1 cellular context compared by ENCODE assay signal in the genomic region with DNA sequence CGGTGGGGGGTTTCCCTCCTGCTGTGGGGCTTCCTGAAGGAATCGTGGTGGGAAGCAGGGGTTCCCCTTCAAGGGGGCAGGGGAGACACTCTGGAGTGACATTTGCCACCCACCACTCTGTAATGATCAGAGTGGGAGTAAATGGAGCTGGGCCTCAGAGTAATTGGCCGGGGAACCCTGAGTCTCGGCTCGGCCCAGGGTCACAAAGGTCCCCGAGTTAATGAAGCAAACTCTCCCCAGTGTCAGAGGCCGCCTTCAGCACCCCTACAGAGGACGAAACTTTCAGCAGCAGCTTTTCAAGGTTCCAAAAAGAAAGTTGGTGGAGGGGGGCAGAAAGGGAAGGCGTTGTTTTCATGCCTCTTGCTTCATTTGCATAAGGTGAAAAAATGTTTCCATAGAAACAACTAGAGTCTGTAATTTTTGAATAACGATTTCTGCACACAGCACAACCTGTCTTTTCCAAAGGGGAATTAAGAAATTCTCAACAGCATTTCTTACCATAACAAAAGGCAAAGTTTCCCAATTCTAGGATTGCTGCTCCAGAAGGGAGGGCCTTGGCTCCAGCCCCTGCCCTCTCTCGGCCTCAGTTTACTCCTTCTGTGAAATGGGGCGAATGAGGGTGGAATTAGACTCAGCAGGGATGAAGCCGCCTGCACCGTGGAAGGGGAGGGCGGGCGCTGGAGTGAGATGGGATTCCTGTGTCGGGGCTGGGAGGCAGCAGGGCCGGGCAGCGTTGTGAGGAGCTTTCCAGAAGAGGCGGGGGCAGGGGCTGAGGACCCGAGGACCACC.
TF ChIP-seq lines count a peak whose summit lies in the region.

No MANE protein-coding gene starts in this region.

TF ChIP-seq in HepG2, 621 proteins besides CTCF, POLR2A, EP300 and RAD21 (continued from another document and continues in another):
- TF ChIP-seq, protein P1, sequence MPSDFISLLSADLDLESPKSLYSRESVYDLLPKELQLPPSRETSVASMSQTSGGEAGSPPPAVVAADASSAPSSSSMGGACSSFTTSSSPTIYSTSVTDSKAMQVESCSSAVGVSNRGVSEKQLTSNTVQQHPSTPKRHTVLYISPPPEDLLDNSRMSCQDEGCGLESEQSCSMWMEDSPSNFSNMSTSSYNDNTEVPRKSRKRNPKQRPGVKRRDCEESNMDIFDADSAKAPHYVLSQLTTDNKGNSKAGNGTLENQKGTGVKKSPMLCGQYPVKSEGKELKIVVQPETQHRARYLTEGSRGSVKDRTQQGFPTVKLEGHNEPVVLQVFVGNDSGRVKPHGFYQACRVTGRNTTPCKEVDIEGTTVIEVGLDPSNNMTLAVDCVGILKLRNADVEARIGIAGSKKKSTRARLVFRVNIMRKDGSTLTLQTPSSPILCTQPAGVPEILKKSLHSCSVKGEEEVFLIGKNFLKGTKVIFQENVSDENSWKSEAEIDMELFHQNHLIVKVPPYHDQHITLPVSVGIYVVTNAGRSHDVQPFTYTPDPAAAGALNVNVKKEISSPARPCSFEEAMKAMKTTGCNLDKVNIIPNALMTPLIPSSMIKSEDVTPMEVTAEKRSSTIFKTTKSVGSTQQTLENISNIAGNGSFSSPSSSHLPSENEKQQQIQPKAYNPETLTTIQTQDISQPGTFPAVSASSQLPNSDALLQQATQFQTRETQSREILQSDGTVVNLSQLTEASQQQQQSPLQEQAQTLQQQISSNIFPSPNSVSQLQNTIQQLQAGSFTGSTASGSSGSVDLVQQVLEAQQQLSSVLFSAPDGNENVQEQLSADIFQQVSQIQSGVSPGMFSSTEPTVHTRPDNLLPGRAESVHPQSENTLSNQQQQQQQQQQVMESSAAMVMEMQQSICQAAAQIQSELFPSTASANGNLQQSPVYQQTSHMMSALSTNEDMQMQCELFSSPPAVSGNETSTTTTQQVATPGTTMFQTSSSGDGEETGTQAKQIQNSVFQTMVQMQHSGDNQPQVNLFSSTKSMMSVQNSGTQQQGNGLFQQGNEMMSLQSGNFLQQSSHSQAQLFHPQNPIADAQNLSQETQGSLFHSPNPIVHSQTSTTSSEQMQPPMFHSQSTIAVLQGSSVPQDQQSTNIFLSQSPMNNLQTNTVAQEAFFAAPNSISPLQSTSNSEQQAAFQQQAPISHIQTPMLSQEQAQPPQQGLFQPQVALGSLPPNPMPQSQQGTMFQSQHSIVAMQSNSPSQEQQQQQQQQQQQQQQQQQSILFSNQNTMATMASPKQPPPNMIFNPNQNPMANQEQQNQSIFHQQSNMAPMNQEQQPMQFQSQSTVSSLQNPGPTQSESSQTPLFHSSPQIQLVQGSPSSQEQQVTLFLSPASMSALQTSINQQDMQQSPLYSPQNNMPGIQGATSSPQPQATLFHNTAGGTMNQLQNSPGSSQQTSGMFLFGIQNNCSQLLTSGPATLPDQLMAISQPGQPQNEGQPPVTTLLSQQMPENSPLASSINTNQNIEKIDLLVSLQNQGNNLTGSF (CRISPR knock-in tag; IDR thresholded peaks at IDR 0.05) = 0 out of 2 replicates have a peak, but pooled peaks have one; percentile 17
- TF ChIP-seq CHCHD3 (CRISPR knock-in tag; IDR thresholded peaks at IDR 0.05) (no peak), SOX6 (IDR thresholded peaks at IDR 0.05) (no peak), SOX6 (CRISPR knock-in tag; IDR thresholded peaks at IDR 0.05) (0 out of 2 replicates have a peak, but pooled peaks have one; percentile 22), NFKBIZ (CRISPR knock-in tag; IDR thresholded peaks at IDR 0.05) (no peak), ZNF3 (CRISPR knock-in tag; IDR thresholded peaks at IDR 0.05) (no peak), MAFF (IDR thresholded peaks at IDR 0.05; ENCODE audit: low read depth, low read length) (no peak), GLMP (CRISPR knock-in tag; IDR thresholded peaks at IDR 0.05; ENCODE audit: borderline replicate concordance) (no peak), ASH2L (IDR thresholded peaks at IDR 0.05; ENCODE audit: insufficient read length, low read depth, low read length) (no peak), AGO2 (optimal IDR thresholded peaks at IDR 0.05; ENCODE audit: low read depth, low read length) (no peak), SMAD9 (CRISPR knock-in tag; IDR thresholded peaks at IDR 0.05) (no peak), ZBTB10 (CRISPR knock-in tag; IDR thresholded peaks at IDR 0.05; ENCODE audit: borderline replicate concordance) (no peak), HOXD1 (CRISPR knock-in tag; IDR thresholded peaks at IDR 0.05) (no peak), ZNF766 (CRISPR knock-in tag; IDR thresholded peaks at IDR 0.05; ENCODE audit: borderline replicate concordance) (no peak), ZNF431 (CRISPR knock-in tag; IDR thresholded peaks at IDR 0.05; ENCODE audit: borderline replicate concordance, low read depth) (no peak)
- TF ChIP-seq, protein P2, sequence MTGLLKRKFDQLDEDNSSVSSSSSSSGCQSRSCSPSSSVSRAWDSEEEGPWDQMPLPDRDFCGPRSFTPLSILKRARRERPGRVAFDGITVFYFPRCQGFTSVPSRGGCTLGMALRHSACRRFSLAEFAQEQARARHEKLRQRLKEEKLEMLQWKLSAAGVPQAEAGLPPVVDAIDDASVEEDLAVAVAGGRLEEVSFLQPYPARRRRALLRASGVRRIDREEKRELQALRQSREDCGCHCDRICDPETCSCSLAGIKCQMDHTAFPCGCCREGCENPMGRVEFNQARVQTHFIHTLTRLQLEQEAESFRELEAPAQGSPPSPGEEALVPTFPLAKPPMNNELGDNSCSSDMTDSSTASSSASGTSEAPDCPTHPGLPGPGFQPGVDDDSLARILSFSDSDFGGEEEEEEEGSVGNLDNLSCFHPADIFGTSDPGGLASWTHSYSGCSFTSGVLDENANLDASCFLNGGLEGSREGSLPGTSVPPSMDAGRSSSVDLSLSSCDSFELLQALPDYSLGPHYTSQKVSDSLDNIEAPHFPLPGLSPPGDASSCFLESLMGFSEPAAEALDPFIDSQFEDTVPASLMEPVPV (CRISPR knock-in tag; IDR thresholded peaks at IDR 0.05) = no peak
- TF ChIP-seq, protein P3, sequence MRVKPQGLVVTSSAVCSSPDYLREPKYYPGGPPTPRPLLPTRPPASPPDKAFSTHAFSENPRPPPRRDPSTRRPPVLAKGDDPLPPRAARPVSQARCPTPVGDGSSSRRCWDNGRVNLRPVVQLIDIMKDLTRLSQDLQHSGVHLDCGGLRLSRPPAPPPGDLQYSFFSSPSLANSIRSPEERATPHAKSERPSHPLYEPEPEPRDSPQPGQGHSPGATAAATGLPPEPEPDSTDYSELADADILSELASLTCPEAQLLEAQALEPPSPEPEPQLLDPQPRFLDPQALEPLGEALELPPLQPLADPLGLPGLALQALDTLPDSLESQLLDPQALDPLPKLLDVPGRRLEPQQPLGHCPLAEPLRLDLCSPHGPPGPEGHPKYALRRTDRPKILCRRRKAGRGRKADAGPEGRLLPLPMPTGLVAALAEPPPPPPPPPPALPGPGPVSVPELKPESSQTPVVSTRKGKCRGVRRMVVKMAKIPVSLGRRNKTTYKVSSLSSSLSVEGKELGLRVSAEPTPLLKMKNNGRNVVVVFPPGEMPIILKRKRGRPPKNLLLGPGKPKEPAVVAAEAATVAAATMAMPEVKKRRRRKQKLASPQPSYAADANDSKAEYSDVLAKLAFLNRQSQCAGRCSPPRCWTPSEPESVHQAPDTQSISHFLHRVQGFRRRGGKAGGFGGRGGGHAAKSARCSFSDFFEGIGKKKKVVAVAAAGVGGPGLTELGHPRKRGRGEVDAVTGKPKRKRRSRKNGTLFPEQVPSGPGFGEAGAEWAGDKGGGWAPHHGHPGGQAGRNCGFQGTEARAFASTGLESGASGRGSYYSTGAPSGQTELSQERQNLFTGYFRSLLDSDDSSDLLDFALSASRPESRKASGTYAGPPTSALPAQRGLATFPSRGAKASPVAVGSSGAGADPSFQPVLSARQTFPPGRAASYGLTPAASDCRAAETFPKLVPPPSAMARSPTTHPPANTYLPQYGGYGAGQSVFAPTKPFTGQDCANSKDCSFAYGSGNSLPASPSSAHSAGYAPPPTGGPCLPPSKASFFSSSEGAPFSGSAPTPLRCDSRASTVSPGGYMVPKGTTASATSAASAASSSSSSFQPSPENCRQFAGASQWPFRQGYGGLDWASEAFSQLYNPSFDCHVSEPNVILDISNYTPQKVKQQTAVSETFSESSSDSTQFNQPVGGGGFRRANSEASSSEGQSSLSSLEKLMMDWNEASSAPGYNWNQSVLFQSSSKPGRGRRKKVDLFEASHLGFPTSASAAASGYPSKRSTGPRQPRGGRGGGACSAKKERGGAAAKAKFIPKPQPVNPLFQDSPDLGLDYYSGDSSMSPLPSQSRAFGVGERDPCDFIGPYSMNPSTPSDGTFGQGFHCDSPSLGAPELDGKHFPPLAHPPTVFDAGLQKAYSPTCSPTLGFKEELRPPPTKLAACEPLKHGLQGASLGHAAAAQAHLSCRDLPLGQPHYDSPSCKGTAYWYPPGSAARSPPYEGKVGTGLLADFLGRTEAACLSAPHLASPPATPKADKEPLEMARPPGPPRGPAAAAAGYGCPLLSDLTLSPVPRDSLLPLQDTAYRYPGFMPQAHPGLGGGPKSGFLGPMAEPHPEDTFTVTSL (CRISPR knock-in tag; IDR thresholded peaks at IDR 0.05; ENCODE audit: borderline replicate concordance) = no peak
- TF ChIP-seq, protein P4, sequence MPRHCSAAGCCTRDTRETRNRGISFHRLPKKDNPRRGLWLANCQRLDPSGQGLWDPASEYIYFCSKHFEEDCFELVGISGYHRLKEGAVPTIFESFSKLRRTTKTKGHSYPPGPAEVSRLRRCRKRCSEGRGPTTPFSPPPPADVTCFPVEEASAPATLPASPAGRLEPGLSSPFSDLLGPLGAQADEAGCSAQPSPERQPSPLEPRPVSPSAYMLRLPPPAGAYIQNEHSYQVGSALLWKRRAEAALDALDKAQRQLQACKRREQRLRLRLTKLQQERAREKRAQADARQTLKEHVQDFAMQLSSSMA (CRISPR knock-in tag; IDR thresholded peaks at IDR 0.05) = no peak
- TF ChIP-seq, protein P5, sequence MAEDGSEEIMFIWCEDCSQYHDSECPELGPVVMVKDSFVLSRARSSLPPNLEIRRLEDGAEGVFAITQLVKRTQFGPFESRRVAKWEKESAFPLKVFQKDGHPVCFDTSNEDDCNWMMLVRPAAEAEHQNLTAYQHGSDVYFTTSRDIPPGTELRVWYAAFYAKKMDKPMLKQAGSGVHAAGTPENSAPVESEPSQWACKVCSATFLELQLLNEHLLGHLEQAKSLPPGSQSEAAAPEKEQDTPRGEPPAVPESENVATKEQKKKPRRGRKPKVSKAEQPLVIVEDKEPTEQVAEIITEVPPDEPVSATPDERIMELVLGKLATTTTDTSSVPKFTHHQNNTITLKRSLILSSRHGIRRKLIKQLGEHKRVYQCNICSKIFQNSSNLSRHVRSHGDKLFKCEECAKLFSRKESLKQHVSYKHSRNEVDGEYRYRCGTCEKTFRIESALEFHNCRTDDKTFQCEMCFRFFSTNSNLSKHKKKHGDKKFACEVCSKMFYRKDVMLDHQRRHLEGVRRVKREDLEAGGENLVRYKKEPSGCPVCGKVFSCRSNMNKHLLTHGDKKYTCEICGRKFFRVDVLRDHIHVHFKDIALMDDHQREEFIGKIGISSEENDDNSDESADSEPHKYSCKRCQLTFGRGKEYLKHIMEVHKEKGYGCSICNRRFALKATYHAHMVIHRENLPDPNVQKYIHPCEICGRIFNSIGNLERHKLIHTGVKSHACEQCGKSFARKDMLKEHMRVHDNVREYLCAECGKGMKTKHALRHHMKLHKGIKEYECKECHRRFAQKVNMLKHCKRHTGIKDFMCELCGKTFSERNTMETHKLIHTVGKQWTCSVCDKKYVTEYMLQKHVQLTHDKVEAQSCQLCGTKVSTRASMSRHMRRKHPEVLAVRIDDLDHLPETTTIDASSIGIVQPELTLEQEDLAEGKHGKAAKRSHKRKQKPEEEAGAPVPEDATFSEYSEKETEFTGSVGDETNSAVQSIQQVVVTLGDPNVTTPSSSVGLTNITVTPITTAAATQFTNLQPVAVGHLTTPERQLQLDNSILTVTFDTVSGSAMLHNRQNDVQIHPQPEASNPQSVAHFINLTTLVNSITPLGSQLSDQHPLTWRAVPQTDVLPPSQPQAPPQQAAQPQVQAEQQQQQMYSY (CRISPR knock-in tag; IDR thresholded peaks at IDR 0.05) = no peak
- TF ChIP-seq, protein P6, sequence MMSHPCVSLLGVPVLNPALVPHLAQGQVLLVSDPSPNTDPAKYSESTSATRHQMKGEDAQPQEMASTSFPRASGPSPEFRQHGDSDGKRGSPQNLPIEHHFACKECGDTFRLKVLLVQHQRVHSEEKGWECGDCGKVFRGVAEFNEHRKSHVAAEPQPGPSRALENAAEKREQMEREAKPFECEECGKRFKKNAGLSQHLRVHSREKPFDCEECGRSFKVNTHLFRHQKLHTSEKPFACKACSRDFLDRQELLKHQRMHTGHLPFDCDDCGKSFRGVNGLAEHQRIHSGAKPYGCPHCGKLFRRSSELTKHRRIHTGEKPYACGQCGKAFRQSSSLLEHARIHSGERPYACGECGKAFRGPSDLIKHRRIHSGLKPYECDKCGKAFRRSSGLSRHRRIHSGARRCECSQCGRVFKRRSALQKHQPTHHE (CRISPR knock-in tag; IDR thresholded peaks at IDR 0.05; ENCODE audit: borderline replicate concordance) = no peak
- TF ChIP-seq, protein P7, sequence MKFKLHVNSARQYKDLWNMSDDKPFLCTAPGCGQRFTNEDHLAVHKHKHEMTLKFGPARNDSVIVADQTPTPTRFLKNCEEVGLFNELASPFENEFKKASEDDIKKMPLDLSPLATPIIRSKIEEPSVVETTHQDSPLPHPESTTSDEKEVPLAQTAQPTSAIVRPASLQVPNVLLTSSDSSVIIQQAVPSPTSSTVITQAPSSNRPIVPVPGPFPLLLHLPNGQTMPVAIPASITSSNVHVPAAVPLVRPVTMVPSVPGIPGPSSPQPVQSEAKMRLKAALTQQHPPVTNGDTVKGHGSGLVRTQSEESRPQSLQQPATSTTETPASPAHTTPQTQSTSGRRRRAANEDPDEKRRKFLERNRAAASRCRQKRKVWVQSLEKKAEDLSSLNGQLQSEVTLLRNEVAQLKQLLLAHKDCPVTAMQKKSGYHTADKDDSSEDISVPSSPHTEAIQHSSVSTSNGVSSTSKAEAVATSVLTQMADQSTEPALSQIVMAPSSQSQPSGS (CRISPR knock-in tag; IDR thresholded peaks at IDR 0.05) = no peak
